ENCODE assay signal across 1 cellular context in genomic region chr3:44554626-44555592, GRCh38.
TF ChIP-seq lines count a peak whose summit lies in the region.

Gene ZKSCAN7, plus strand, starts transcription at chr3:44555193. Its CDS starts 1,855 bp downstream, at chr3:44557048.

TF ChIP-seq in GM12878, 131 proteins besides CTCF, POLR2A, EP300 and RAD21 (continued from another document and continues in another):
- no peak for TF ChIP-seq PBX3 (IDR thresholded peaks at IDR 0.05; ENCODE audit: insufficient replicate concordance, low read depth, low read length)
- no peak for TF ChIP-seq MYB (IDR thresholded peaks at IDR 0.05; ENCODE audit: borderline replicate concordance, low read depth, low read length)
- peak; percentile 61 for TF ChIP-seq KLF5 (IDR thresholded peaks at IDR 0.05; ENCODE audit: partially characterized antibody)
- TF ChIP-seq NRF1 (conservative IDR thresholded peaks at IDR 0.05; ENCODE audit: low read depth, low read length) = no peak
- no peak for TF ChIP-seq TCF7 (IDR thresholded peaks at IDR 0.05; ENCODE audit: borderline replicate concordance)
- no peak for TF ChIP-seq KDM1A (IDR thresholded peaks at IDR 0.05; ENCODE audit: borderline replicate concordance)
- no peak for TF ChIP-seq STAT1 (conservative IDR thresholded peaks at IDR 0.05)
- TF ChIP-seq GATAD2B (conservative IDR thresholded peaks at IDR 0.05; ENCODE audit: low read depth) = peak; percentile 74
- no peak for TF ChIP-seq PAX8 (IDR thresholded peaks at IDR 0.05)
- TF ChIP-seq IRF5 (IDR thresholded peaks at IDR 0.05; ENCODE audit: borderline replicate concordance) = no peak
- no peak for TF ChIP-seq ATF3 (IDR thresholded peaks at IDR 0.05; ENCODE audit: borderline replicate concordance, extremely low read depth, low read depth, low read length)
- peak in 1 of 2 experiments; percentile 32; a peak in 1 of 3 replicates for TF ChIP-seq EGR1 (IDR thresholded peaks at IDR 0.05; ENCODE audit: borderline replicate concordance in 1 of 2, low read depth in 2 of 2, low read length in 2 of 2)
- no peak for TF ChIP-seq ZZZ3 (IDR thresholded peaks at IDR 0.05; ENCODE audit: control insufficient read depth, insufficient read length, low read depth)
- TF ChIP-seq RFX5 (IDR thresholded peaks at IDR 0.05; ENCODE audit: low read depth, low read length) = no peak
- TF ChIP-seq DPF2 (IDR thresholded peaks at IDR 0.05) = no peak
- TF ChIP-seq ZNF622 (IDR thresholded peaks at IDR 0.05) = no peak
- TF ChIP-seq FOXK2 (IDR thresholded peaks at IDR 0.05) = no peak
- no peak for TF ChIP-seq SKIL (IDR thresholded peaks at IDR 0.05; ENCODE audit: low read depth, poor library complexity, severe bottlenecking)
- peak; percentile 81; the same call in 1 of the 2 replicates for TF ChIP-seq CBX5 (IDR thresholded peaks at IDR 0.05; ENCODE audit: low read depth)
- no peak for TF ChIP-seq PML (IDR thresholded peaks at IDR 0.05; ENCODE audit: low read length)
- no peak for TF ChIP-seq BACH1 (IDR thresholded peaks at IDR 0.05; ENCODE audit: borderline replicate concordance)
- no peak for TF ChIP-seq TCF12 (IDR thresholded peaks at IDR 0.05; ENCODE audit: low read depth, low read length)
- TF ChIP-seq RELB (IDR thresholded peaks at IDR 0.05; ENCODE audit: low read depth) = no peak
- no peak for TF ChIP-seq SREBF2 (IDR thresholded peaks at IDR 0.05; ENCODE audit: low read length)
- TF ChIP-seq SIN3A (IDR thresholded peaks at IDR 0.05; ENCODE audit: low read depth, low read length) = peak; percentile 34; the same call in 1 of the 2 replicates
- TF ChIP-seq LARP7 (IDR thresholded peaks at IDR 0.05) = peak; percentile 58
- TF ChIP-seq ZSCAN29 (IDR thresholded peaks at IDR 0.05) = no peak
- no peak; the same call in 1 of the 2 replicates for TF ChIP-seq MTA3 (IDR thresholded peaks at IDR 0.05; ENCODE audit: borderline replicate concordance, low read length)
- no peak for TF ChIP-seq RB1 (IDR thresholded peaks at IDR 0.05; ENCODE audit: borderline replicate concordance)
- no peak for TF ChIP-seq EZH2 (IDR thresholded peaks at IDR 0.05; ENCODE audit: borderline replicate concordance, control insufficient read depth, low read depth, low read length)
- no peak for TF ChIP-seq MEF2B (IDR thresholded peaks at IDR 0.05; ENCODE audit: partially characterized antibody, poor library complexity, severe bottlenecking)
- TF ChIP-seq CEBPB (IDR thresholded peaks at IDR 0.05; ENCODE audit: borderline replicate concordance in 1 of 2, low read depth in 2 of 2, low read length in 2 of 2) = no peak
- TF ChIP-seq ZNF274 (IDR thresholded peaks at IDR 0.05; ENCODE audit: insufficient read depth, insufficient read length) = no peak
- TF ChIP-seq SIX5 (IDR thresholded peaks at IDR 0.05; ENCODE audit: low read depth, low read length, severe bottlenecking) = no peak
- no peak for TF ChIP-seq NR2C2 (IDR thresholded peaks at IDR 0.05; ENCODE audit: borderline replicate concordance, control insufficient read depth, insufficient read length, low read depth)
- no peak for TF ChIP-seq CBFB (IDR thresholded peaks at IDR 0.05; ENCODE audit: low read depth)
- TF ChIP-seq CREB1 (IDR thresholded peaks at IDR 0.05; ENCODE audit: low read depth) = no peak
- TF ChIP-seq SREBF1 (IDR thresholded peaks at IDR 0.05; ENCODE audit: low read length) = no peak
- TF ChIP-seq ATF7 (IDR thresholded peaks at IDR 0.05; ENCODE audit: low read depth) = no peak
- no peak for TF ChIP-seq CUX1 (IDR thresholded peaks at IDR 0.05; ENCODE audit: insufficient replicate concordance, low read depth, low read length)
- TF ChIP-seq CHD4 (IDR thresholded peaks at IDR 0.05) = no peak
- no peak for TF ChIP-seq BRCA1 (IDR thresholded peaks at IDR 0.05; ENCODE audit: low read depth, low read length)
- no peak for TF ChIP-seq BCL11A (IDR thresholded peaks at IDR 0.05; ENCODE audit: low read depth, low read length)
- TF ChIP-seq ZBED1 (IDR thresholded peaks at IDR 0.05; ENCODE audit: borderline replicate concordance) = no peak
- peak; percentile 41; the same call in 1 of the 2 replicates for TF ChIP-seq ELK1 (IDR thresholded peaks at IDR 0.05; ENCODE audit: low read depth, low read length)
- 0 out of 2 replicates have a peak, but pooled peaks have one; percentile 9 for TF ChIP-seq REST (IDR thresholded peaks at IDR 0.05; ENCODE audit: low read depth, low read length)
- TF ChIP-seq ETV6 (conservative IDR thresholded peaks at IDR 0.05 in 1 of 2, IDR thresholded peaks at IDR 0.05 in 1 of 2; ENCODE audit: borderline replicate concordance in 1 of 2, low read depth in 1 of 2) = peak in 1 of 2 experiments; percentile 81; a peak in 2 of 4 replicates
- TF ChIP-seq ASH2L (IDR thresholded peaks at IDR 0.05; ENCODE audit: borderline replicate concordance, low read depth) = no peak
- peak; percentile 28; the same call in 1 of the 2 replicates for TF ChIP-seq EED (IDR thresholded peaks at IDR 0.05; ENCODE audit: low read depth)
- no peak for TF ChIP-seq MYC (IDR thresholded peaks at IDR 0.05; ENCODE audit: insufficient read depth, insufficient read length, insufficient replicate concordance, low read length, severe bottlenecking)
